8 cellular contexts compared by ENCODE assay signal in genomic region chr19:18571564-18572344, GRCh38. TPM values are rescaled to one million over a fixed set of nuclear protein-coding genes. Genes with fewer than 3 reads are reported as not detected.
DNase-seq lines count a peak whose midpoint lies in the region; ATAC-seq and TF ChIP-seq lines count a peak whose summit lies in the region.

Gene UBA52 (plus strand): TSS chr19:18571857. CDS start chr19:18573301, 1,444 bp downstream.

- peak; percentile 64 to 69 for TF ChIP-seq RAD21 in liver (IDR thresholded peaks at IDR 0.05)

- H3K27ac ChIP-seq in C4-2B (peak within 1 kb of the TSS; percentile 94), liver (ENCODE audit: low read depth in 1 of 2, low read length in 2 of 2) (peak within 1 kb of the TSS; percentile 79 to 92)

- peak within 1 kb of the TSS; percentile 86 to 98 for H3K9ac ChIP-seq in liver (ENCODE audit: low read depth in 1 of 2, low read length in 2 of 2)

- peak within 1 kb of the TSS; percentile 67 to 100 (median 93) for H3K4me3 ChIP-seq in liver (ENCODE audit: low read depth in 1 of 3, low read length in 3 of 3)

- peak; percentile 98 for DNase-seq in NCI-H774 (lab: John Stamatoyannopoulos, UW)
- peak; percentile 97 to 98 for DNase-seq in activated CD4-positive, alpha-beta T cell treated with anti-CD3 and anti-CD28 coated beads, Interleukin-2, amount 50 U/mL, for 4 hours
- peak; percentile 99 for DNase-seq in stimulated activated CD4-positive, alpha-beta T cell treated with anti-CD3 and anti-CD28 coated beads, Interleukin-4, amount 100 ng/mL, for 24 hours

- peaks cover 25% of the 10 kb centered on the region for H3K4me1 Mint-ChIP-seq in dendritic cell treated with granulocyte-macrophage colony-stimulating factor and Interleukin-4, amounts not matched to agents 40 ng/mL and 50 ng/mL, for 4 days (ENCODE audit: low read depth)

- peaks cover 19 to 52% (median 31%) of the 10 kb centered on the region in 4 donors for H3K36me3 ChIP-seq in liver (ENCODE audit: control insufficient read depth in 4 of 4, insufficient read depth in 3 of 4, low read depth in 1 of 4, low read length in 3 of 4)

- H3K9me3 ChIP-seq in liver (ENCODE audit: control insufficient read depth in 4 of 4, low read length in 3 of 4) = no peaks in the 10 kb centered on the region

- no peak for TF ChIP-seq CTCF in C4-2B (conservative IDR thresholded peaks at IDR 0.05)
- TF ChIP-seq CTCF in liver (IDR thresholded peaks at IDR 0.05; ENCODE audit: low read depth, low read length, missing input control) = no peak

- H3K4me3 Mint-ChIP-seq in dendritic cell treated with granulocyte-macrophage colony-stimulating factor and Interleukin-4, amounts not matched to agents 40 ng/mL and 50 ng/mL, for 4 days = peak within 1 kb of the TSS; percentile 78

- intact Hi-C loops in dendritic cell treated with granulocyte-macrophage colony-stimulating factor and Interleukin-4, amounts not matched to agents 40 ng/mL and 50 ng/mL, for 4 days (cut with micrococcal nuclease) = loop anchor here (1.0 to 5.0 kb wide), 4 partner anchors 17 to 94 kb away; partner anchors contain the start of genes ELL, FKBP8 and REX1BD

- ATAC-seq in GM19372 (IDR thresholded peaks at IDR 0.05; ENCODE audit: low read depth, unreplicated experiment) (peak; percentile 97), HG03558 (IDR thresholded peaks at IDR 0.05; ENCODE audit: extremely low read depth, unreplicated experiment) (peak; percentile 72)

- H3K36me3 Mint-ChIP-seq in dendritic cell treated with granulocyte-macrophage colony-stimulating factor and Interleukin-4, amounts not matched to agents 40 ng/mL and 50 ng/mL, for 4 days (ENCODE audit: low read depth) = peaks cover 90% of the 10 kb centered on the region

- no peaks in the 10 kb centered on the region for H3K9me3 Mint-ChIP-seq in dendritic cell treated with granulocyte-macrophage colony-stimulating factor and Interleukin-4, amounts not matched to agents 40 ng/mL and 50 ng/mL, for 4 days

- WGBS in liver = under 1% methylated on average over 75 of the region's 75 CpGs

- H3K4me1 ChIP-seq in liver (ENCODE audit: control insufficient read depth in 4 of 4, insufficient read depth in 4 of 4, low read length in 3 of 4) = peaks cover 4 to 20% (median 11%) of the 10 kb centered on the region in 4 donors

- H3K27me3 Mint-ChIP-seq in dendritic cell treated with granulocyte-macrophage colony-stimulating factor and Interleukin-4, amounts not matched to agents 40 ng/mL and 50 ng/mL, for 4 days = no peaks in the 10 kb centered on the region

- peak within 1 kb of the TSS; percentile 95 for H3K27ac Mint-ChIP-seq in dendritic cell treated with granulocyte-macrophage colony-stimulating factor and Interleukin-4, amounts not matched to agents 40 ng/mL and 50 ng/mL, for 4 days

- H3K27me3 ChIP-seq in liver (ENCODE audit: control insufficient read depth in 4 of 4, insufficient read depth in 4 of 4, low read length in 3 of 4) = no peaks in the 10 kb centered on the region

TF ChIP-seq in liver, 16 proteins besides CTCF, POLR2A, EP300 and RAD21:
- TF ChIP-seq JUND (IDR thresholded peaks at IDR 0.05) = peak; percentile 46 to 63
- no peak for TF ChIP-seq HNF4G (IDR thresholded peaks at IDR 0.05)
- peak; percentile 77 to 95 for TF ChIP-seq GABPA (IDR thresholded peaks at IDR 0.05 in 1 of 2, conservative IDR thresholded peaks at IDR 0.05 in 1 of 2)
- no peak for TF ChIP-seq NR2F2 (IDR thresholded peaks at IDR 0.05)
- TF ChIP-seq ATF3 (IDR thresholded peaks at IDR 0.05) = no peak
- peak; percentile 35 for TF ChIP-seq TAF1 (conservative IDR thresholded peaks at IDR 0.05)
- TF ChIP-seq EGR1 (IDR thresholded peaks at IDR 0.05; ENCODE audit: low read depth in 2 of 2) = peak; percentile 38 to 77
- TF ChIP-seq FOXA2 (IDR thresholded peaks at IDR 0.05) = no peak
- TF ChIP-seq MAX (IDR thresholded peaks at IDR 0.05) = peak; percentile 98
- TF ChIP-seq FOXA1 (IDR thresholded peaks at IDR 0.05) = peak; percentile 52
- TF ChIP-seq YY1 (IDR thresholded peaks at IDR 0.05) = peak; percentile 100
- peak; percentile 42 to 51 for TF ChIP-seq RXRA (IDR thresholded peaks at IDR 0.05)
- peak; percentile 57 for TF ChIP-seq ZBTB33 (IDR thresholded peaks at IDR 0.05)
- peak; percentile 19 to 39 for TF ChIP-seq HNF4A (conservative IDR thresholded peaks at IDR 0.05)
- peak; percentile 79 for TF ChIP-seq SP1 (IDR thresholded peaks at IDR 0.05)
- TF ChIP-seq REST (IDR thresholded peaks at IDR 0.05) = peak; percentile 83

RNA-seq across cellular contexts. Expression of gene UBA52, which starts in this region (rescaled TPM):
- 100 to 1,000 TPM; 324 to 585 TPM for total RNA-seq in liver
- polyA plus RNA-seq in liver = 100 to 1,000 TPM; 382 to 647 TPM

Comparison
In these comparisons a context has a peak if more than half of its experiments do, and no peak if none do; other contexts are left out.
1. Peak in every context shown above with its lines: DNase-seq, ATAC-seq, H3K4me3 ChIP-seq and H3K27ac ChIP-seq.